Comparison of ENCODE assay signal across 23 cellular contexts in genomic region chr7:25402528-25402927, GRCh38.
"Had no signal": no experiment of that assay in that cellular context is flagged by ENCODE, and none has a peak within 500 bp of the region (broad histone marks: within the 10 kb centered on the region; RNA-seq: fewer than 3 reads in every experiment).

No MANE protein-coding gene starts in this region.

- H3K9me3 ChIP-seq: breast epithelium, esophagus squamous epithelium, gastrocnemius medialis, left ventricle myocardium inferior, mucosa of descending colon, right atrium auricular region, spleen, tibial nerve had no signal

- H3K4me3 ChIP-seq: breast epithelium, esophagus squamous epithelium, gastrocnemius medialis, left ventricle myocardium inferior, lung, mucosa of descending colon, right atrium auricular region, spleen, tibial nerve had no signal

- H3K27me3 ChIP-seq: breast epithelium, gastrocnemius medialis, right atrium auricular region, spleen, tibial nerve had no signal

- DNase-seq: activated CD4-positive, alpha-beta memory T cell treated with anti-CD3 and anti-CD28 coated beads, Interleukin-2, amount 10 ng/mL, durations not matched to agents 7 days and 5 days; activated CD4-positive, alpha-beta T cell treated with anti-CD3 and anti-CD28 coated beads, Interleukin-2, amount 10 ng/mL, durations not matched to agents 7 days and 5 days; activated CD8-positive, alpha-beta memory T cell treated with anti-CD3 and anti-CD28 coated beads, Interleukin-2, amount 10 ng/mL, durations not matched to agents 7 days and 5 days; activated gamma-delta T cell; activated naive CD4-positive, alpha-beta T cell treated with anti-CD3 and anti-CD28 coated beads, Interleukin-2, amount 50 U/mL, for 16 hours; activated naive CD8-positive, alpha-beta T cell treated with anti-CD3 and anti-CD28 coated beads, Interleukin-2, amount 50 U/mL, for 24 hours; amygdala; dermis blood vessel endothelial cell; effector CD4-positive, alpha-beta T cell; esophagus squamous epithelium; gastrocnemius medialis; glutamatergic neuron; left ventricle myocardium inferior; mucosa of descending colon; spleen; stimulated activated naive CD4-positive, alpha-beta T cell; T-helper 9 cell; WERI-Rb-1 had no signal

- ATAC-seq: activated CD8-positive, alpha-beta memory T cell treated with anti-CD3 and anti-CD28 coated beads, Interleukin-2, amount 10 ng/mL, durations not matched to agents 7 days and 5 days; activated naive CD8-positive, alpha-beta T cell treated with anti-CD3 and anti-CD28 coated beads, Interleukin-2, amount 50 U/mL, for 24 hours; mucosa of descending colon had no signal

- H3K4me1 ChIP-seq: breast epithelium, esophagus squamous epithelium, gastrocnemius medialis, left ventricle myocardium inferior, parathyroid adenoma, right atrium auricular region, spleen had no signal

- H3K36me3 ChIP-seq: breast epithelium, esophagus squamous epithelium, gastrocnemius medialis, left ventricle myocardium inferior, right atrium auricular region, spleen, tibial nerve, WERI-Rb-1 had no signal

- H3K27ac ChIP-seq: breast epithelium, esophagus squamous epithelium, gastrocnemius medialis, left ventricle myocardium inferior, parathyroid adenoma, right atrium auricular region, spleen, tibial nerve, WERI-Rb-1 had no signal
